8 cellular contexts compared by ENCODE assay signal in the genomic region with DNA sequence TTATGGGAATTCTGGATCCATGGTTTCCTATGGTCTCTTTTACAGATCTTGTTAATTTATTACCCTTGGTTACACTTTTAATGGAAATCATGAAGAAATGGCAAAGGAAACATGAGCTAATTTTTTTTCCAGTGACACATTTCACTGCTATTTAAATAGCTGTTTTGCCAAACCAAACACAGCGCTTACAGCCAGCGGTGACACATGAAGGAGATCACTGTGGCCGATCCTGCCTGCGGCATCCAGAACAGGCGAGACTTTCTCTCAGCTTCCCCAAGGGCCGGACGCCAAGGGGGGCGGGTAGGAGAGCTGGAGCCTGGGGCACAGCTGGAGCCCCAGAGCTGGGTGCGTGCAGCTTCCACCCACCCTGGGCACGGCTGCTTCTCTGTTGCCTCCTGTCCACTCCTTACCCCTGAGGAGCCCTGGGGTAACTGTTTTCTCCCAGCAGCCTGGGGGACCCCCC.
A peak's percentile ranks its signal among the peaks of the same experiment; 100 is the strongest.
DNase-seq lines count a peak whose midpoint lies in the region; ATAC-seq, FAIRE-seq and TF ChIP-seq lines count a peak whose summit lies in the region.

No MANE protein-coding gene starts in this region.

- H3K4me3 ChIP-seq in body of pancreas (no peak overlapping the region), kidney (ENCODE audit: low read length in 2 of 2) (no peak overlapping the region), stomach (no peak overlapping the region)

- peak overlapping the region; percentile 33 to 79 (median 76) for H3K27ac ChIP-seq in body of pancreas
- peak overlapping the region; percentile 49 to 74 for H3K27ac ChIP-seq in kidney (ENCODE audit: low read depth in 2 of 2, low read length in 2 of 2)
- peak overlapping the region; percentile 8 to 76 (median 59) for H3K27ac ChIP-seq in stomach

- H3K4me1 ChIP-seq in body of pancreas (peaks cover 46% of the 10 kb centered on the region), kidney (ENCODE audit: control insufficient read depth in 1 of 2, insufficient read depth in 1 of 2, low read depth in 1 of 2, low read length in 2 of 2) (peaks cover 26 to 28% of the 10 kb centered on the region in 2 donors), stomach (peaks cover 16 to 51% (median 42%) of the 10 kb centered on the region in 4 donors)

- no peak for FAIRE-seq in kidney (lab: Jason Lieb, UNC)

- CTCF ChIA-PET in activated CD4-positive, alpha-beta memory T cell treated with anti-CD3 and anti-CD28 coated beads for 36 hours (lab: Charles Lee) = no interaction called here

- peak overlapping the region in 1 of 2 donors; percentile 29 for H3K9ac ChIP-seq in kidney (ENCODE audit: low read length in 2 of 2)

- POLR2A ChIA-PET in activated CD4-positive, alpha-beta memory T cell treated with anti-CD3 and anti-CD28 coated beads for 36 hours (lab: Charles Lee) = no interaction called here

- no peaks in the 10 kb centered on the region for H3K36me3 Mint-ChIP-seq in activated CD4-positive, alpha-beta memory T cell treated with anti-CD3 and anti-CD28 coated beads for 36 hours
- no peaks in the 10 kb centered on the region for H3K36me3 Mint-ChIP-seq in progenitor cell of endocrine pancreas (ENCODE audit: insufficient read depth)

- no peaks in the 10 kb centered on the region for H3K27me3 Mint-ChIP-seq in activated CD4-positive, alpha-beta memory T cell treated with anti-CD3 and anti-CD28 coated beads for 36 hours
- H3K27me3 Mint-ChIP-seq in progenitor cell of endocrine pancreas = peaks cover 3% of the 10 kb centered on the region

- no peak for TF ChIP-seq EP300 in stomach (IDR thresholded peaks at IDR 0.05)

- H3K9me3 Mint-ChIP-seq in activated CD4-positive, alpha-beta memory T cell treated with anti-CD3 and anti-CD28 coated beads for 36 hours = no peaks in the 10 kb centered on the region
- H3K9me3 Mint-ChIP-seq in progenitor cell of endocrine pancreas (ENCODE audit: low read depth) = no peaks in the 10 kb centered on the region

- H3K9me3 ChIP-seq in body of pancreas (no peaks in the 10 kb centered on the region), kidney (ENCODE audit: control insufficient read depth in 1 of 2, low read length in 2 of 2) (no peaks in the 10 kb centered on the region), stomach (no peaks in the 10 kb centered on the region)

- peak; percentile 84 for DNase-seq in HS-27A (ENCODE audit: low read depth)
- peak; percentile 74 to 87 (median 82) for DNase-seq in body of pancreas
- peak; percentile 98 for DNase-seq in kidney
- peak; percentile 49 for DNase-seq in stomach
- DNase-seq in activated CD4-positive, alpha-beta memory T cell treated with anti-CD3 and anti-CD28 coated beads for 36 hours = no peak
- no peak for DNase-seq in effector CD4-positive, alpha-beta T cell
- DNase-seq in progenitor cell of endocrine pancreas (ENCODE audit: low spot score, unreplicated experiment) = no peak

- H3K4me1 Mint-ChIP-seq in activated CD4-positive, alpha-beta memory T cell treated with anti-CD3 and anti-CD28 coated beads for 36 hours (ENCODE audit: low read depth) = no peaks in the 10 kb centered on the region
- peaks cover 52% of the 10 kb centered on the region for H3K4me1 Mint-ChIP-seq in progenitor cell of endocrine pancreas (ENCODE audit: low read depth)

- intact Hi-C loops in body of pancreas (cut with DNase I) (no loop called here), kidney (cut with DNase I) (loop anchor here (10.0 kb wide), 1 partner anchor 88 kb away; no protein-coding TSS in a partner anchor), stomach (cut with DNase I; ENCODE audit: low total_unique reads) (no loop called here)
- intact Hi-C loops in activated CD4-positive, alpha-beta memory T cell treated with anti-CD3 and anti-CD28 coated beads for 36 hours (cut with micrococcal nuclease) = no loop called here

- ATAC-seq in body of pancreas = peak; percentile 80
- ATAC-seq in HG03342 (IDR thresholded peaks at IDR 0.05; ENCODE audit: unreplicated experiment) = no peak

- H3K27me3 ChIP-seq in body of pancreas (no peaks in the 10 kb centered on the region), stomach (no peaks in the 10 kb centered on the region)

- H3K4me3 Mint-ChIP-seq in activated CD4-positive, alpha-beta memory T cell treated with anti-CD3 and anti-CD28 coated beads for 36 hours = no peak overlapping the region
- no peak overlapping the region for H3K4me3 Mint-ChIP-seq in progenitor cell of endocrine pancreas (ENCODE audit: low read depth)

- TF ChIP-seq POLR2A in body of pancreas (IDR thresholded peaks at IDR 0.05) (peak in 1 of 3 donors; percentile 10), stomach (IDR thresholded peaks at IDR 0.05) (no peak)

- H3K27ac Mint-ChIP-seq in activated CD4-positive, alpha-beta memory T cell treated with anti-CD3 and anti-CD28 coated beads for 36 hours = no peak overlapping the region
- H3K27ac Mint-ChIP-seq in progenitor cell of endocrine pancreas = no peak overlapping the region

- WGBS in body of pancreas, 2 donors = 11 to 23% methylated on average over 9 to 10 of the region's 10 CpGs
- 18 to 39% (median 22%) methylated on average over 9 to 10 of the region's 10 CpGs for WGBS in stomach, 5 donors

- no peak for TF ChIP-seq CTCF in body of pancreas (IDR thresholded peaks at IDR 0.05)
- no peak for TF ChIP-seq CTCF in kidney (IDR thresholded peaks at IDR 0.05; ENCODE audit: borderline replicate concordance, extremely low read depth, insufficient read depth)
- no peak for TF ChIP-seq CTCF in stomach (IDR thresholded peaks at IDR 0.05)
- TF ChIP-seq CTCF in progenitor cell of endocrine pancreas (IDR thresholded peaks at IDR 0.05; ENCODE audit: unreplicated experiment) = no peak

- no peaks in the 10 kb centered on the region for H3K36me3 ChIP-seq in body of pancreas (replicated peaks in 1 of 2; ENCODE audit: insufficient read depth in 1 of 2, low read depth in 2 of 2)
- no peaks in the 10 kb centered on the region for H3K36me3 ChIP-seq in kidney (ENCODE audit: control insufficient read depth in 1 of 2, insufficient read depth in 2 of 2, low read length in 2 of 2)
- H3K36me3 ChIP-seq in stomach = no peaks in the 10 kb centered on the region

Comparison
In these comparisons a context has a peak if more than half of its experiments do, and no peak if none do; other contexts are left out.
1. DNase-seq: peak in HS-27A (single experiment), body of pancreas (4 of 4), kidney (single experiment) and stomach (single experiment); none in activated CD4-positive, alpha-beta memory T cell treated with anti-CD3 and anti-CD28 coated beads for 36 hours (single experiment), effector CD4-positive, alpha-beta T cell (single experiment) and progenitor cell of endocrine pancreas (single experiment).
2. Peak in every context shown above with its lines, with median percentiles within 50 percentile points of each other: H3K27ac ChIP-seq.